In the genomic region with DNA sequence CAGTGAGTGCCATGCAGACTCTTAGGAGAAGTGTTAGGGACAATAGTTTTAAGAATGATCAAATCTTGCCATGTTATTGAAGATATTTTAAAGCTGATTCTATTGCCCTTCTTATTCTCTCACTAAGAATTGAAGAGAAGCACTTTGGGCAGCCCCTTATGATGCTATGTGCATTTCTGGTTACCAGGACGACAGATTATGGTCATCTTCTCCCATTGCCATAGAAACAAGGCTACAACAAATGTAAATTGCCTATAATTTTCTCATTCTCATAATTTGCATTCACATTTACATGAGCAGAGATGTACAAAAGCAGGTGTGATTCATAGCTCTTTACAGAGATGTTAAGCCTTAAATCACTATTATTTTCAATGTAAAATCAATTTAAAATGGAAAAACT, we compare ENCODE assay signal across 33 cellular contexts.
"Had no signal": no experiment of that assay in that cellular context is flagged by ENCODE, and none has a peak within 500 bp of the region (broad histone marks: within the 10 kb centered on the region; RNA-seq: fewer than 3 reads in every experiment).

No MANE protein-coding gene starts in this region.

- H3K36me3 ChIP-seq: ascending aorta, cardiac muscle cell, MG63 had no signal

- DNase-seq: activated CD4-positive, alpha-beta T cell treated with anti-CD3 and anti-CD28 coated beads for 36 hours; activated CD4-positive, alpha-beta T cell treated with anti-CD3 and anti-CD28 coated beads, Interleukin-2, amount 10 ng/mL, durations not matched to agents 7 days and 5 days; activated CD4-positive, alpha-beta T cell treated with anti-CD3 and anti-CD28 coated beads, Interleukin-2, amount 50 U/mL, for 48 hours; activated CD8-positive, alpha-beta T cell treated with anti-CD3 and anti-CD28 coated beads, Interleukin-2, amount 10 ng/mL, durations not matched to agents 7 days and 5 days; activated gamma-delta T cell; activated naive CD4-positive, alpha-beta T cell treated with Interleukin-2 at 50 U/mL for 16 hours; activated naive CD8-positive, alpha-beta T cell treated with anti-CD3 and anti-CD28 coated beads, Interleukin-2, amount 10 ng/mL, durations not matched to agents 7 days and 5 days; activated T-cell treated with anti-CD3 and anti-CD28 coated beads, Interleukin-2, amount 50 U/mL, for 24 hours; amygdala; IMR-90; Karpas-422; KBM-7; MG63; NCI-H1092 treated with DMSO at 0.1 percent for 48 hours; NCI-H1694; NCI-H1930; NCI-H2081 treated with DMSO at 0.1 percent for 48 hours; NCI-H2171; NCI-H446; NCI-H510A treated with DMSO at 0.1 percent for 48 hours; NCI-H526 treated with DMSO at 0.1 percent for 48 hours; NK-92 treated with Interleukin-12 subunit alpha and Interleukin-12 subunit beta, amount 100 ng/mL, for 24 hours; PC-9; SIG-M5; T1000 had no signal

- H3K4me2 ChIP-seq: PC-9 had no signal

- H3K9me3 ChIP-seq: ascending aorta, MG63 had no signal

- FAIRE-seq: RCC 7860 had no signal

- H3K27ac ChIP-seq: ascending aorta, cardiac muscle cell, PC-9, RWPE1 had no signal

- H3K4me1 ChIP-seq: ascending aorta had no signal

- H3K27me3 ChIP-seq: ascending aorta, cardiac muscle cell, MG63 had no signal

- H3K4me3 ChIP-seq: ascending aorta, cardiac muscle cell, MG63, PC-9 had no signal

- ATAC-seq: activated CD4-positive, alpha-beta T cell treated with anti-CD3 and anti-CD28 coated beads for 36 hours; activated CD4-positive, CD25-positive, alpha-beta regulatory T cell treated with anti-CD3 and anti-CD28 coated beads, Interleukin-2, amount 50 U/mL, for 24 hours; activated CD8-positive, alpha-beta T cell treated with anti-CD3 and anti-CD28 coated beads, Interleukin-2, amount 10 ng/mL, durations not matched to agents 7 days and 5 days; Right ventricle myocardium inferior; SK-N-SH treated with all-trans-retinoic acid at 6 μM for 48 hours; WTC11 had no signal

- H2AFZ ChIP-seq: PC-9 had no signal
